ENCODE assay signal across 8 cellular contexts in genomic region chr9:82675605-82676004, GRCh38.
"Had no signal": no experiment of that assay in that cellular context is flagged by ENCODE, and none has a peak within 500 bp of the region (broad histone marks: within the 10 kb centered on the region; RNA-seq: fewer than 3 reads in every experiment).

No MANE protein-coding gene starts in this region.

- DNase-seq: GM23248, GOT3, H7, H9, HCEC 1CT, HFFc6 had no signal

- H3K27ac Mint-ChIP-seq: GM23338, H9, HFFc6 had no signal

- H3K27ac ChIP-seq: GM23248 had no signal

- H3K4me1 Mint-ChIP-seq: GM23338, H9 had no signal

- H3K9me3 ChIP-seq: HAP-1 had no signal

- H3K9ac ChIP-seq: GM23248 had no signal

- H3K4me3 ChIP-seq: GM23248, GM23338, HAP-1 had no signal

- H3K9me3 Mint-ChIP-seq: GM23338, H9 had no signal

- H3K36me3 ChIP-seq: HAP-1 had no signal

- H3K4me3 Mint-ChIP-seq: GM23338, H9, HFFc6 had no signal

- H3K4me2 ChIP-seq: GM23338 had no signal

- H2AFZ ChIP-seq: GM23248, GM23338 had no signal
